27 cellular contexts compared by ENCODE assay signal in the genomic region with DNA sequence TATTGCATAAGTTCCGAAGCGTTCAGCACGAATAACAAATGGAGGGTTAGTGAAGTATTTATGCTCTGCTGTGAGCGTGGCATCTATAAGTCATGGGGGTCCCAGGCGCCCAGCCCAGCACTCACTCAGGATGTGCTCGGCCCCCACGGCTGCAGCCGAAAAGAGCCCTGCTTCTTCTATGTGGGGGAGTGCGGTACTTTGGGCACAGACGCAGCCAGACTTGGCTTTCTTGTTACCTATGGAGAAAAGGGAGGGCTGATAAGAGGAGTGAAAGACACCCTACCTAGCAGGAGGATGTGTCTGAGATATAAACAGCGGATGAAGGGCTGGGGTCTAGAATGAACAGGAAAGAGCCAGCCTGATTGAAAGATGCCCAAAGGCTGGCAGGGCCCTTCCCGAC.
"Had no signal": no experiment of that assay in that cellular context is flagged by ENCODE, and none has a peak within 500 bp of the region (broad histone marks: within the 10 kb centered on the region; RNA-seq: fewer than 3 reads in every experiment).

No MANE protein-coding gene starts in this region.

- H2AFZ ChIP-seq: neural progenitor cell had no signal

- H3K27me3 Mint-ChIP-seq: activated naive CD8-positive, alpha-beta T cell treated with anti-CD3 and anti-CD28 coated beads, Interleukin-2, amount 10 ng/mL, durations not matched to agents 7 days and 5 days; dendritic cell treated with granulocyte-macrophage colony-stimulating factor and Interleukin-4, amounts not matched to agents 40 ng/mL and 50 ng/mL, for 4 days had no signal

- H3K9me3 ChIP-seq: lower lobe of right lung, thoracic aorta, vagina had no signal

- H3K36me3 Mint-ChIP-seq: activated naive CD8-positive, alpha-beta T cell treated with anti-CD3 and anti-CD28 coated beads, Interleukin-2, amount 10 ng/mL, durations not matched to agents 7 days and 5 days; natural killer cell; neural progenitor cell; type B pancreatic cell had no signal

- H3K27ac ChIP-seq: brain microvascular endothelial cell, lower lobe of right lung, neural progenitor cell, thoracic aorta, vagina had no signal

- H3K4me2 ChIP-seq: neural progenitor cell had no signal

- H3K36me3 ChIP-seq: brain microvascular endothelial cell, lower lobe of right lung, neural progenitor cell, thoracic aorta, vagina had no signal

- H3K9ac ChIP-seq: neural progenitor cell had no signal

- H3K9me3 Mint-ChIP-seq: activated naive CD4-positive, alpha-beta T cell treated with anti-CD3 and anti-CD28 coated beads for 36 hours; activated naive CD8-positive, alpha-beta T cell treated with anti-CD3 and anti-CD28 coated beads, Interleukin-2, amount 10 ng/mL, durations not matched to agents 7 days and 5 days; dendritic cell treated with granulocyte-macrophage colony-stimulating factor and Interleukin-4, amounts not matched to agents 40 ng/mL and 50 ng/mL, for 4 days; natural killer cell; neural progenitor cell; T-helper 2 cell treated with Interferon-gamma antibody and Interleukin-4, amounts not matched to agents 5 μg/mL and 100 μg/mL, for 36 hours; type B pancreatic cell had no signal

- ATAC-seq: lower lobe of right lung; natural killer cell; right cardiac atrium; stimulated activated naive CD8-positive, alpha-beta T cell treated with anti-CD3 and anti-CD28 coated beads, Interleukin-15, Interleukin-2, amounts not matched to agents 100 U/mL and 50 U/mL, for 24 hours had no signal

- H3K27me3 ChIP-seq: brain microvascular endothelial cell, neural progenitor cell, vagina had no signal

- H3K4me3 Mint-ChIP-seq: activated naive CD4-positive, alpha-beta T cell treated with anti-CD3 and anti-CD28 coated beads for 36 hours; activated naive CD8-positive, alpha-beta T cell treated with anti-CD3 and anti-CD28 coated beads, Interleukin-2, amount 10 ng/mL, durations not matched to agents 7 days and 5 days; dendritic cell treated with granulocyte-macrophage colony-stimulating factor and Interleukin-4, amounts not matched to agents 40 ng/mL and 50 ng/mL, for 4 days; natural killer cell; neural progenitor cell; T-helper 2 cell treated with Interferon-gamma antibody and Interleukin-4, amounts not matched to agents 5 μg/mL and 100 μg/mL, for 36 hours; type B pancreatic cell had no signal

- DNase-seq: activated CD4-positive, alpha-beta T cell treated with anti-CD3 and anti-CD28 coated beads for 4 hours; activated CD4-positive, alpha-beta T cell treated with anti-CD3 and anti-CD28 coated beads, Interleukin-2, amount 50 U/mL, for 48 hours; activated CD4-positive, CD25-positive, alpha-beta regulatory T cell; activated CD8-positive, alpha-beta memory T cell treated with anti-CD3 and anti-CD28 coated beads for 24 hours; activated effector memory CD4-positive, alpha-beta T cell treated with Interleukin-2 at 50 U/mL for 16 hours; activated naive CD4-positive, alpha-beta T cell treated with anti-CD3 and anti-CD28 coated beads for 36 hours; activated naive CD8-positive, alpha-beta T cell treated with anti-CD3 and anti-CD28 coated beads, Interleukin-2, amount 10 ng/mL, durations not matched to agents 7 days and 5 days; brain microvascular endothelial cell; caudate nucleus; mesenchymal stem cell; natural killer cell; right cardiac atrium; stimulated activated CD4-positive, alpha-beta T cell treated with anti-CD3 and anti-CD28 coated beads, Interleukin-12 subunit alpha, Interleukin-12 subunit beta, amount 100 ng/mL, for 4 hours; stimulated activated CD4-positive, alpha-beta T cell treated with anti-CD3 and anti-CD28 coated beads, Interleukin-4, amount 100 ng/mL, for 1 hour; stimulated activated naive CD8-positive, alpha-beta T cell treated with anti-CD3 and anti-CD28 coated beads, Interleukin-15, Interleukin-2, amounts not matched to agents 100 U/mL and 50 U/mL, for 24 hours; T-helper 1 cell had no signal

- H3K4me1 Mint-ChIP-seq: activated naive CD8-positive, alpha-beta T cell treated with anti-CD3 and anti-CD28 coated beads, Interleukin-2, amount 10 ng/mL, durations not matched to agents 7 days and 5 days; natural killer cell; neural progenitor cell had no signal

- H3K4me3 ChIP-seq: lower lobe of right lung, neural progenitor cell, thoracic aorta, vagina had no signal

- H3K27ac Mint-ChIP-seq: activated naive CD4-positive, alpha-beta T cell treated with anti-CD3 and anti-CD28 coated beads for 36 hours; activated naive CD8-positive, alpha-beta T cell treated with anti-CD3 and anti-CD28 coated beads, Interleukin-2, amount 10 ng/mL, durations not matched to agents 7 days and 5 days; dendritic cell treated with granulocyte-macrophage colony-stimulating factor and Interleukin-4, amounts not matched to agents 40 ng/mL and 50 ng/mL, for 4 days; natural killer cell; neural progenitor cell; T-helper 2 cell treated with Interferon-gamma antibody and Interleukin-4, amounts not matched to agents 5 μg/mL and 100 μg/mL, for 36 hours; type B pancreatic cell had no signal

- H3K4me1 ChIP-seq: lower lobe of right lung, neural progenitor cell, vagina had no signal

- FAIRE-seq: astrocyte, endometrium, frontal cortex, keratinocyte had no signal
